1 cellular context compared by ENCODE assay signal in genomic region chr1:147717051-147717705, GRCh38.
A peak's percentile ranks its signal among the peaks of the same experiment; 100 is the strongest.
TF ChIP-seq lines count a peak whose summit lies in the region.

No MANE protein-coding gene starts in this region.

TF ChIP-seq in HepG2, 621 proteins besides CTCF, POLR2A, EP300 and RAD21 (continues in another document):
- TF ChIP-seq NCOA2 (CRISPR knock-in tag; IDR thresholded peaks at IDR 0.05) (no peak), ZNF501 (CRISPR knock-in tag; IDR thresholded peaks at IDR 0.05) (no peak), ZNF749 (CRISPR knock-in tag; IDR thresholded peaks at IDR 0.05; ENCODE audit: borderline replicate concordance) (no peak), FOXP4 (CRISPR knock-in tag; IDR thresholded peaks at IDR 0.05) (peak; percentile 62), RNF219 (CRISPR knock-in tag; IDR thresholded peaks at IDR 0.05) (no peak), ZNF609 (CRISPR knock-in tag; IDR thresholded peaks at IDR 0.05; ENCODE audit: borderline replicate concordance) (peak; percentile 35; the same call in 1 of the 2 replicates), HOXA3 (CRISPR knock-in tag; IDR thresholded peaks at IDR 0.05) (0 out of 2 replicates have a peak, but pooled peaks have one; percentile 12), DPF2 (CRISPR knock-in tag; IDR thresholded peaks at IDR 0.05; ENCODE audit: borderline replicate concordance, low read depth) (peak; percentile 36; the same call in 1 of the 2 replicates), ZEB1 (IDR thresholded peaks at IDR 0.05; ENCODE audit: insufficient replicate concordance, low read depth) (peak; percentile 84), ARID5B (CRISPR knock-in tag; IDR thresholded peaks at IDR 0.05) (peak; percentile 51), XRCC5 (optimal IDR thresholded peaks at IDR 0.05; ENCODE audit: low read length) (no peak), NFIC (IDR thresholded peaks at IDR 0.05; ENCODE audit: low read length) (peak; percentile 39; the same call in 1 of the 2 replicates), FOXA1 (IDR thresholded peaks at IDR 0.05) (no peak), FOXA1 (CRISPR knock-in tag; IDR thresholded peaks at IDR 0.05) (peak; percentile 32; the same call in 1 of the 2 replicates), ZNF256 (CRISPR knock-in tag; conservative IDR thresholded peaks at IDR 0.05) (no peak), ZMYM4 (CRISPR knock-in tag; IDR thresholded peaks at IDR 0.05) (no peak), TMF1 (CRISPR knock-in tag; IDR thresholded peaks at IDR 0.05; ENCODE audit: low read depth) (no peak), NFYC (CRISPR knock-in tag; IDR thresholded peaks at IDR 0.05) (no peak), NR2F1 (CRISPR knock-in tag; IDR thresholded peaks at IDR 0.05) (no peak), ERF (CRISPR knock-in tag; IDR thresholded peaks at IDR 0.05) (no peak), ZNF383 (CRISPR knock-in tag; IDR thresholded peaks at IDR 0.05; ENCODE audit: borderline replicate concordance) (no peak), ZNF350 (CRISPR knock-in tag; IDR thresholded peaks at IDR 0.05; ENCODE audit: borderline replicate concordance, low read depth) (0 out of 2 replicates have a peak, but pooled peaks have one; percentile 31), ZSCAN21 (CRISPR knock-in tag; IDR thresholded peaks at IDR 0.05; ENCODE audit: borderline replicate concordance) (no peak), ZNF432 (CRISPR knock-in tag; IDR thresholded peaks at IDR 0.05; ENCODE audit: borderline replicate concordance) (no peak), ZFP41 (CRISPR knock-in tag; IDR thresholded peaks at IDR 0.05; ENCODE audit: borderline replicate concordance) (no peak), CCAR2 (optimal IDR thresholded peaks at IDR 0.05; ENCODE audit: low read depth, low read length) (no peak), MEF2D (CRISPR knock-in tag; IDR thresholded peaks at IDR 0.05) (no peak), ZNF331 (CRISPR knock-in tag; IDR thresholded peaks at IDR 0.05) (peak; percentile 48; the same call in 1 of the 2 replicates), ZNF484 (CRISPR knock-in tag; IDR thresholded peaks at IDR 0.05; ENCODE audit: borderline replicate concordance, low read depth) (no peak), JUNB (CRISPR knock-in tag; IDR thresholded peaks at IDR 0.05; ENCODE audit: borderline replicate concordance) (peak; percentile 51; the same call in 1 of the 2 replicates), THAP9 (CRISPR knock-in tag; IDR thresholded peaks at IDR 0.05; ENCODE audit: borderline replicate concordance) (no peak), ZNF180 (CRISPR knock-in tag; IDR thresholded peaks at IDR 0.05; ENCODE audit: borderline replicate concordance, low read depth) (no peak), ZNF670 (CRISPR knock-in tag; IDR thresholded peaks at IDR 0.05; ENCODE audit: borderline replicate concordance) (peak; percentile 81; the same call in 1 of the 2 replicates), SIN3B (IDR thresholded peaks at IDR 0.05; ENCODE audit: low read length) (no peak), RFX3 (CRISPR knock-in tag; IDR thresholded peaks at IDR 0.05) (no peak), ATF3 (CRISPR knock-in tag; IDR thresholded peaks at IDR 0.05) (peak; percentile 59; the same call in 1 of the 2 replicates), GMEB2 (CRISPR knock-in tag; IDR thresholded peaks at IDR 0.05; ENCODE audit: low read depth) (no peak), ZNF766 (CRISPR knock-in tag; IDR thresholded peaks at IDR 0.05; ENCODE audit: borderline replicate concordance) (no peak), USF2 (IDR thresholded peaks at IDR 0.05; ENCODE audit: low read depth, low read length) (no peak), USF2 (CRISPR knock-in tag; IDR thresholded peaks at IDR 0.05; ENCODE audit: borderline replicate concordance) (no peak), ZNF10 (CRISPR knock-in tag; IDR thresholded peaks at IDR 0.05; ENCODE audit: borderline replicate concordance, low read depth) (no peak), ZNF3 (CRISPR knock-in tag; IDR thresholded peaks at IDR 0.05) (no peak), TBX2 (CRISPR knock-in tag; IDR thresholded peaks at IDR 0.05; ENCODE audit: borderline replicate concordance) (peak; percentile 22; the same call in 1 of the 2 replicates)
